In the genomic region with DNA sequence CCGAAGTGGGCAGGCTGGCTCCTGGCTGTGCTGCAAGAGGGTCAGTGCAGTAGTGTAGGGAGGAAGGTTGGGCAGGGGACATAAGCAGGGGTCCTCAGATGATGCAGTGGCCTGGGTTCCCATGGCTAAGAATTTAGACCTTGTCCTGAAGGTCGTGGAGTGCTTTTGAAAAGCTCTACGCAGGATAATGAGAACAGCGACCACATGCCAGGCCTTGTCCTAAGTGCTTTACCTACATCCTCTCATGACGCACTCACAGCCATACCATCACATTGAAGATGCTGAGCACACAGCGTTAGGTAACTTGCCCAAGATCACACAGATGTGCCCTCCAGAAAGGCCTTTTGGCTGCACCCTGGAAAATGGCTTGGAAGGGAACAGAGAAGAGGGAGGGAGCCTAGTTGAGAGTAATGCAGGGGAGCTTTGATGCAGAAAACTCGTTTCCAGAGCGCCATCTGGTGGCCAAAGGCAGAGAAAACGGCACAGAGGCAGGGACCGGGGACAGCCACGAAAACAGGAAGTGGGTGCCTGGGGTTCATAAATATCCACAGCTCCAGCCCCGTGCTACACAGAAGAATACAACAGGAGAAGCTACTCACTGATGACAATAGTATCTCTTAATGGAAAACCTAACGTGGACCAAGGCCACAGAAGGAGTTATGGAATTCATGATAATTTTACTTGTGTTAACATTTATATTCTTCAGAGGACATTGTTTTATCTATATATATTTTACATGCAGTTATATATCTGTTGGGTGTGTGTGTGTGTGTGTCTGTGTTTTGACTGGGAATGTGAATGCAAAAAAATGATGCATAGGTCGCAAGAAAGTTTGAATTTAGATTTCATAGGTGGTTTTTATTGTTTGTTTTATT, we compare ENCODE assay signal across 8 cellular contexts. TPM values are rescaled to one million over a fixed set of nuclear protein-coding genes. Genes with fewer than 3 reads are reported as not detected.
A peak's percentile ranks its signal among the peaks of the same experiment; 100 is the strongest.
DNase-seq lines count a peak whose midpoint lies in the region; ATAC-seq, FAIRE-seq and TF ChIP-seq lines count a peak whose summit lies in the region.

No MANE protein-coding gene starts in this region.

- no peaks in the 10 kb centered on the region for H3K9me3 ChIP-seq in BLaER1 treated with 17β-estradiol and CSF1 and Interleukin-3, amounts not matched to agents 10 nM and 100 nM (replicated peaks in 1 of 11)
- no peaks in the 10 kb centered on the region for H3K9me3 ChIP-seq in HepG2 (ENCODE audit: low read length)

- TF ChIP-seq CTCF in HepG2 (CRISPR knock-in tag; IDR thresholded peaks at IDR 0.05): peak; percentile 94

- H3K27ac ChIP-seq in BLaER1 treated with 17β-estradiol and CSF1 and Interleukin-3, amounts not matched to agents 10 nM and 100 nM: peak overlapping the region in 6 of 11 experiments; percentile 36 to 76 (median 67); a peak in 11 of 22 replicates
- no peak overlapping the region for H3K27ac ChIP-seq in HepG2 (ENCODE audit: extremely low read length, insufficient read depth, low read length)

- FAIRE-seq in HepG2 (lab: Jason Lieb, UNC): peak; percentile 69

- TF ChIP-seq EP300 in HepG2 (IDR thresholded peaks at IDR 0.05; ENCODE audit: low read depth in 2 of 2, low read length in 2 of 2): no peak
- no peak for TF ChIP-seq EP300 in HepG2 (CRISPR knock-in tag; IDR thresholded peaks at IDR 0.05; ENCODE audit: borderline replicate concordance)

- POLR2A ChIA-PET in HepG2 (lab: Yijun Ruan, JAX): interaction anchor here (0.6 to 2.9 kb wide), 8 partner anchors 8 to 269 kb away, joined by 3 to 12 read pairs (median 4); a partner anchor contains a TSS

- no peak overlapping the region for H3K4me3 ChIP-seq in BLaER1 treated with 17β-estradiol and CSF1 and Interleukin-3, amounts not matched to agents 10 nM and 100 nM
- H3K4me3 ChIP-seq in HepG2 (replicated peaks in 1 of 3; ENCODE audit: insufficient read depth in 1 of 3, low read depth in 2 of 3, low read length in 3 of 3): peak overlapping the region in 1 of 3 experiments; percentile 44; a peak in 3 of 6 replicates

- BruUV-seq in HepG2 (replicated peaks; lab: Mats Ljungman, UMichigan): TSS peak; percentile 56

- peak overlapping the region; percentile 45 to 93 (median 90) for H3K4me2 ChIP-seq in BLaER1 treated with 17β-estradiol and CSF1 and Interleukin-3, amounts not matched to agents 10 nM and 100 nM
- H3K4me2 ChIP-seq in HepG2 (ENCODE audit: low read depth, low read length): peak overlapping the region; percentile 79

- in situ Hi-C loops in HepG2 (cut with HindIII; ENCODE audit: extremely low pct_ligation_motif_present, low pct_unique_long_range_greater_than_20kb): no loop called here

- CTCF ChIA-PET in HepG2 (lab: Yijun Ruan, JAX; ENCODE audit: low intra/inter-chr PET ratio, low total read pairs): interaction anchor here (1.0 to 2.8 kb wide), 8 partner anchors 12 to 296 kb away, joined by 3 to 30 read pairs (median 4); no protein-coding TSS in a partner anchor

- peaks cover 55 to 74% (median 62%) of the 10 kb centered on the region in 10 experiments for H3K4me1 ChIP-seq in BLaER1 treated with 17β-estradiol and CSF1 and Interleukin-3, amounts not matched to agents 10 nM and 100 nM
- peaks cover 27% of the 10 kb centered on the region for H3K4me1 ChIP-seq in HepG2 (ENCODE audit: insufficient read depth, low read length)

- peak overlapping the region; percentile 58 for H2AFZ ChIP-seq in HepG2 (ENCODE audit: low read length)

- DNase-seq in GM19238 (ENCODE audit: insufficient read length, low spot score): peak; percentile 86
- peak; percentile 90 for DNase-seq in NCI-H345 (lab: John Stamatoyannopoulos, UW)
- peak; percentile 93 for DNase-seq in cerebellar cortex (ENCODE audit: low spot score)
- peak; percentile 79 for DNase-seq in HepG2 (ENCODE audit: low spot score)
- DNase-seq in stimulated activated CD4-positive, alpha-beta T cell treated with anti-CD3 and anti-CD28 coated beads, TNF-alpha, amount 100 ng/mL, for 24 hours (ENCODE audit: low read depth in 3 of 3): peak; percentile 79 to 88 (median 88)

- peak; percentile 91 for ATAC-seq in HG03342 (IDR thresholded peaks at IDR 0.05; ENCODE audit: unreplicated experiment)
- ATAC-seq in activated CD4-positive, CD25-positive, alpha-beta regulatory T cell treated with anti-CD3 and anti-CD28 coated beads, Interleukin-2, amount 50 U/mL, for 24 hours: peak; percentile 95 to 97
- ATAC-seq in HepG2: peak; percentile 91

- H3K36me3 ChIP-seq in BLaER1 treated with 17β-estradiol and CSF1 and Interleukin-3, amounts not matched to agents 10 nM and 100 nM: no peaks in the 10 kb centered on the region
- H3K36me3 ChIP-seq in HepG2 (replicated peaks in 1 of 2; ENCODE audit: control insufficient read depth in 1 of 2, insufficient read depth in 2 of 2, low read length in 2 of 2): no peaks in the 10 kb centered on the region

- H3K9ac ChIP-seq in BLaER1 treated with 17β-estradiol and CSF1 and Interleukin-3, amounts not matched to agents 10 nM and 100 nM: peak overlapping the region in 7 of 11 experiments; percentile 6 to 42 (median 21); a peak in 8 of 22 replicates
- peak overlapping the region; percentile 18 for H3K9ac ChIP-seq in HepG2 (ENCODE audit: insufficient read depth, low read depth, low read length)

- no peak for TF ChIP-seq POLR2A in HepG2 (IDR thresholded peaks at IDR 0.05; ENCODE audit: insufficient read depth in 1 of 2, low read depth in 2 of 2, low read length in 2 of 2)

- peak; percentile 79 for TF ChIP-seq RAD21 in HepG2 (CRISPR knock-in tag; IDR thresholded peaks at IDR 0.05)

- H4K20me1 ChIP-seq in BLaER1 treated with 17β-estradiol and CSF1 and Interleukin-3, amounts not matched to agents 10 nM and 100 nM: no peaks in the 10 kb centered on the region
- no peaks in the 10 kb centered on the region for H4K20me1 ChIP-seq in HepG2 (ENCODE audit: insufficient read depth, low read length)

- intact Hi-C loops in HepG2 (cut with micrococcal nuclease; ENCODE audit: unreplicated experiment): loop anchor here (1.0 to 5.0 kb wide), 4 partner anchors 33 to 268 kb away; no protein-coding TSS in a partner anchor

- H3K27me3 ChIP-seq in BLaER1 treated with 17β-estradiol and CSF1 and Interleukin-3, amounts not matched to agents 10 nM and 100 nM: no peaks in the 10 kb centered on the region
- H3K27me3 ChIP-seq in HepG2 (ENCODE audit: control insufficient read depth in 1 of 2, insufficient read depth in 2 of 2, low read length in 2 of 2): peaks cover 0 to 28% of the 10 kb centered on the region in 2 experiments; a peak in 4 of 5 replicates

- WGBS in HepG2 (ENCODE audit: low lambda C conversion rate): 16% methylated on average over 14 of the region's 14 CpGs

- H3K79me2 ChIP-seq in HepG2 (ENCODE audit: insufficient read depth, low read length): no peaks in the 10 kb centered on the region

RNA-seq across cellular contexts. Expression of a gene that starts 2.7 kb away (rescaled TPM):
- total RNA-seq in HepG2 (2016; rRNA removed; fragmentation: Illumina TruSeq; extraction: Trizol): not detected in 2 replicates
- not detected in 2 replicates for total RNA-seq in HepG2 (2016; cell fraction: cytosol; rRNA removed; fragmentation: Illumina TruSeq; extraction: Trizol; ENCODE audit: low read depth)
- not detected in 2 replicates for total RNA-seq in HepG2 (2016; cell fraction: insoluble cytoplasmic fraction; rRNA removed; fragmentation: Illumina TruSeq; extraction: Trizol)
- total RNA-seq in HepG2 (2016; cell fraction: membrane; rRNA removed; fragmentation: Illumina TruSeq; extraction: Trizol): not detected in 2 replicates
- not detected in 2 replicates for total RNA-seq in HepG2 (2016; cell fraction: nucleus; rRNA removed; fragmentation: Illumina TruSeq; extraction: Trizol)
- not detected in 2 replicates for polyA plus RNA-seq in HepG2 (2011; rRNA removed)
- polyA plus RNA-seq in HepG2 (2011; cell fraction: cytosol; rRNA removed): not detected in 2 replicates
- polyA plus RNA-seq in HepG2 (2011; cell fraction: nucleus; rRNA removed): not detected in 2 replicates
- polyA plus RNA-seq in HepG2 (2012): 0.13 and 0.25 TPM in 2 replicates
- not detected in 2 replicates for polyA plus RNA-seq in HepG2 (2016; cell fraction: cytosol; fragmentation: Illumina TruSeq; extraction: Trizol; ENCODE audit: low read depth)
- polyA plus RNA-seq in HepG2 (2016; cell fraction: insoluble cytoplasmic fraction; fragmentation: Illumina TruSeq; extraction: Trizol; ENCODE audit: low read depth): not detected in 2 replicates
- polyA plus RNA-seq in HepG2 (2016; cell fraction: membrane; fragmentation: Illumina TruSeq; extraction: Trizol; ENCODE audit: low read depth): not detected in 2 replicates
- polyA plus RNA-seq in HepG2 (2016; cell fraction: nucleus; fragmentation: Illumina TruSeq; extraction: Trizol; ENCODE audit: insufficient read depth, low read depth): not detected in 2 replicates
- polyA minus RNA-seq in HepG2 (2011; rRNA and poly(A)+ RNA removed; ENCODE audit: low replicate concordance): 0.33 TPM in 1 of 2 replicates, not detected in the other
- polyA minus RNA-seq in HepG2 (2011; cell fraction: cytosol; rRNA and poly(A)+ RNA removed): not detected in 2 replicates
- not detected in 2 replicates for polyA minus RNA-seq in HepG2 (2011; cell fraction: nucleus; rRNA and poly(A)+ RNA removed)

RNA-seq across cellular contexts. Expression of a gene that starts 8.2 kb away (rescaled TPM):
- total RNA-seq in HepG2 (2016; rRNA removed; fragmentation: Illumina TruSeq; extraction: Trizol): 28.1 and 42.4 TPM in 2 replicates
- 7.6 TPM in 2 replicates for total RNA-seq in HepG2 (2016; cell fraction: cytosol; rRNA removed; fragmentation: Illumina TruSeq; extraction: Trizol; ENCODE audit: low read depth)
- total RNA-seq in HepG2 (2016; cell fraction: insoluble cytoplasmic fraction; rRNA removed; fragmentation: Illumina TruSeq; extraction: Trizol): 29.9 and 40.7 TPM in 2 replicates
- total RNA-seq in HepG2 (2016; cell fraction: membrane; rRNA removed; fragmentation: Illumina TruSeq; extraction: Trizol): 23.1 and 23.3 TPM in 2 replicates
- 16.1 and 19.9 TPM in 2 replicates for total RNA-seq in HepG2 (2016; cell fraction: nucleus; rRNA removed; fragmentation: Illumina TruSeq; extraction: Trizol)
- polyA plus RNA-seq in HepG2 (2011; rRNA removed): 11.0 and 11.3 TPM in 2 replicates
- 6.2 and 9.3 TPM in 2 replicates for polyA plus RNA-seq in HepG2 (2011; cell fraction: cytosol; rRNA removed)
- 5.6 and 8.1 TPM in 2 replicates for polyA plus RNA-seq in HepG2 (2011; cell fraction: nucleus; rRNA removed)
- polyA plus RNA-seq in HepG2 (2012): 13.0 and 15.4 TPM in 2 replicates
- 5.0 and 7.5 TPM in 2 replicates for polyA plus RNA-seq in HepG2 (2016; cell fraction: cytosol; fragmentation: Illumina TruSeq; extraction: Trizol; ENCODE audit: low read depth)
- polyA plus RNA-seq in HepG2 (2016; cell fraction: insoluble cytoplasmic fraction; fragmentation: Illumina TruSeq; extraction: Trizol; ENCODE audit: low read depth): 23.5 and 26.8 TPM in 2 replicates
- 11.6 and 11.8 TPM in 2 replicates for polyA plus RNA-seq in HepG2 (2016; cell fraction: membrane; fragmentation: Illumina TruSeq; extraction: Trizol; ENCODE audit: low read depth)
- polyA plus RNA-seq in HepG2 (2016; cell fraction: nucleus; fragmentation: Illumina TruSeq; extraction: Trizol; ENCODE audit: insufficient read depth, low read depth): 9.6 and 13.2 TPM in 2 replicates
- polyA minus RNA-seq in HepG2 (2011; rRNA and poly(A)+ RNA removed; ENCODE audit: low replicate concordance): 16.9 and 18.8 TPM in 2 replicates
- 8.3 and 10.7 TPM in 2 replicates for polyA minus RNA-seq in HepG2 (2011; cell fraction: cytosol; rRNA and poly(A)+ RNA removed)
- polyA minus RNA-seq in HepG2 (2011; cell fraction: nucleus; rRNA and poly(A)+ RNA removed): 10.7 and 13.6 TPM in 2 replicates

RNA-seq across cellular contexts. Expression of a gene that starts 37.0 kb away (rescaled TPM):
- 46.5 and 57.5 TPM in 2 replicates for total RNA-seq in HepG2 (2016; rRNA removed; fragmentation: Illumina TruSeq; extraction: Trizol)
- total RNA-seq in HepG2 (2016; cell fraction: cytosol; rRNA removed; fragmentation: Illumina TruSeq; extraction: Trizol; ENCODE audit: low read depth): 7.7 and 8.6 TPM in 2 replicates
- 44.4 and 53.9 TPM in 2 replicates for total RNA-seq in HepG2 (2016; cell fraction: insoluble cytoplasmic fraction; rRNA removed; fragmentation: Illumina TruSeq; extraction: Trizol)
- 23.5 and 25.7 TPM in 2 replicates for total RNA-seq in HepG2 (2016; cell fraction: membrane; rRNA removed; fragmentation: Illumina TruSeq; extraction: Trizol)
- total RNA-seq in HepG2 (2016; cell fraction: nucleus; rRNA removed; fragmentation: Illumina TruSeq; extraction: Trizol): 61.2 and 73.5 TPM in 2 replicates
- polyA plus RNA-seq in HepG2 (2011; rRNA removed): 90.3 and 97.1 TPM in 2 replicates
- polyA plus RNA-seq in HepG2 (2011; cell fraction: cytosol; rRNA removed): 44.7 and 66.5 TPM in 2 replicates
- polyA plus RNA-seq in HepG2 (2011; cell fraction: nucleus; rRNA removed): 267 and 277 TPM in 2 replicates
- 44.3 and 49.8 TPM in 2 replicates for polyA plus RNA-seq in HepG2 (2012)
- polyA plus RNA-seq in HepG2 (2016; cell fraction: cytosol; fragmentation: Illumina TruSeq; extraction: Trizol; ENCODE audit: low read depth): 8.6 and 10.7 TPM in 2 replicates
- polyA plus RNA-seq in HepG2 (2016; cell fraction: insoluble cytoplasmic fraction; fragmentation: Illumina TruSeq; extraction: Trizol; ENCODE audit: low read depth): 46.9 and 52.3 TPM in 2 replicates
- polyA plus RNA-seq in HepG2 (2016; cell fraction: membrane; fragmentation: Illumina TruSeq; extraction: Trizol; ENCODE audit: low read depth): 20.4 and 27.3 TPM in 2 replicates
- polyA plus RNA-seq in HepG2 (2016; cell fraction: nucleus; fragmentation: Illumina TruSeq; extraction: Trizol; ENCODE audit: insufficient read depth, low read depth): 113 TPM in 2 replicates
- polyA minus RNA-seq in HepG2 (2011; rRNA and poly(A)+ RNA removed; ENCODE audit: low replicate concordance): 120 and 133 TPM in 2 replicates
- 27.7 and 33.0 TPM in 2 replicates for polyA minus RNA-seq in HepG2 (2011; cell fraction: cytosol; rRNA and poly(A)+ RNA removed)
- polyA minus RNA-seq in HepG2 (2011; cell fraction: nucleus; rRNA and poly(A)+ RNA removed): 76.1 and 82.6 TPM in 2 replicates

RNA-seq across cellular contexts. Expression of a gene that starts 52.1 kb away (rescaled TPM):
- 54.1 and 74.9 TPM in 2 replicates for total RNA-seq in HepG2 (2016; rRNA removed; fragmentation: Illumina TruSeq; extraction: Trizol)
- total RNA-seq in HepG2 (2016; cell fraction: cytosol; rRNA removed; fragmentation: Illumina TruSeq; extraction: Trizol; ENCODE audit: low read depth): 12.0 TPM in 2 replicates
- total RNA-seq in HepG2 (2016; cell fraction: insoluble cytoplasmic fraction; rRNA removed; fragmentation: Illumina TruSeq; extraction: Trizol): 54.7 and 81.4 TPM in 2 replicates
- total RNA-seq in HepG2 (2016; cell fraction: membrane; rRNA removed; fragmentation: Illumina TruSeq; extraction: Trizol): 35.9 and 36.6 TPM in 2 replicates
- 23.2 and 24.6 TPM in 2 replicates for total RNA-seq in HepG2 (2016; cell fraction: nucleus; rRNA removed; fragmentation: Illumina TruSeq; extraction: Trizol)
- 6.0 and 6.1 TPM in 2 replicates for polyA plus RNA-seq in HepG2 (2011; rRNA removed)
- 9.3 and 10.6 TPM in 2 replicates for polyA plus RNA-seq in HepG2 (2011; cell fraction: cytosol; rRNA removed)
- polyA plus RNA-seq in HepG2 (2011; cell fraction: nucleus; rRNA removed): 10.6 and 11.6 TPM in 2 replicates
- polyA plus RNA-seq in HepG2 (2012): 23.3 and 24.2 TPM in 2 replicates
- 11.3 and 13.9 TPM in 2 replicates for polyA plus RNA-seq in HepG2 (2016; cell fraction: cytosol; fragmentation: Illumina TruSeq; extraction: Trizol; ENCODE audit: low read depth)
- 76.4 and 81.8 TPM in 2 replicates for polyA plus RNA-seq in HepG2 (2016; cell fraction: insoluble cytoplasmic fraction; fragmentation: Illumina TruSeq; extraction: Trizol; ENCODE audit: low read depth)
- polyA plus RNA-seq in HepG2 (2016; cell fraction: membrane; fragmentation: Illumina TruSeq; extraction: Trizol; ENCODE audit: low read depth): 25.0 and 27.1 TPM in 2 replicates
- polyA plus RNA-seq in HepG2 (2016; cell fraction: nucleus; fragmentation: Illumina TruSeq; extraction: Trizol; ENCODE audit: insufficient read depth, low read depth): 37.8 and 39.9 TPM in 2 replicates
- polyA minus RNA-seq in HepG2 (2011; rRNA and poly(A)+ RNA removed; ENCODE audit: low replicate concordance): 8.0 and 21.3 TPM in 2 replicates
- polyA minus RNA-seq in HepG2 (2011; cell fraction: cytosol; rRNA and poly(A)+ RNA removed): 8.3 and 13.9 TPM in 2 replicates
- polyA minus RNA-seq in HepG2 (2011; cell fraction: nucleus; rRNA and poly(A)+ RNA removed): 9.8 and 11.8 TPM in 2 replicates
